In the genomic region with DNA sequence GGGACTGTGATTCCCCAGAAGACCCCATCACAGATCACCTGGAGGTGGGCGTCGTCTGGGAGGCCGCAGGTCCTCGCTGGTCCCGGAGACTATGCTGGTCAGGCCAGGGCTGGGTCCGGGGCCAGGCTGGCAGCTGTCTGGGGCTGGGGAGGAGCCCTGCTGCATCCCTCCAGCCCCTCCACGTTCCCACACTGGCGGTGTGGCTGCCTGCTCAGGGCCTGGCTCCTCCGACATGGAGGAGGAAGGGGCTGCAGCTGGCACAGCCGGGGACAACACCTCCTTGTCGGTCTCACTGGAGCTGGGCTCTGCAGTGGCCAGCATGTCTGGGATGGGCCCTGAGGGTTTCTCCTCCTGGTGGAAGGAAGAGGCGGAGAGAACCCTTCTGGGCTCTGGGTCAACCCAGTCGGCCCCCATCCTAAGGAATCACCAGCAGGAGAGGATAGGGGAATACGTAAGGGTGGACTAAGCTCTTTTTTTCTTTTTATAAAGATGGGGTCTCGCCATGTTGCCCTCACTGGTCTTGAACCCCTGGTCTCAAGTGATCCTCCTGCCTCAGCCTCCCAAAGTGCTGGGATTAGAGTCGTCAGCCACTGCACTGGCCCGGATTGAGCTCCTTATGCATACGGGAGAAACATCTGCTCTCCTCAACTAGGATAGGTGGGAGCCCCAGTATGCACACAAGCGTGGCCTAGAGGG, we compare ENCODE assay signal across 1 cellular context.
TF ChIP-seq lines count a peak whose summit lies in the region.

No MANE protein-coding gene starts in this region.

TF ChIP-seq in K562, 482 proteins besides CTCF, POLR2A, EP300 and RAD21 (continues in another document):
- TF ChIP-seq, protein P1, sequence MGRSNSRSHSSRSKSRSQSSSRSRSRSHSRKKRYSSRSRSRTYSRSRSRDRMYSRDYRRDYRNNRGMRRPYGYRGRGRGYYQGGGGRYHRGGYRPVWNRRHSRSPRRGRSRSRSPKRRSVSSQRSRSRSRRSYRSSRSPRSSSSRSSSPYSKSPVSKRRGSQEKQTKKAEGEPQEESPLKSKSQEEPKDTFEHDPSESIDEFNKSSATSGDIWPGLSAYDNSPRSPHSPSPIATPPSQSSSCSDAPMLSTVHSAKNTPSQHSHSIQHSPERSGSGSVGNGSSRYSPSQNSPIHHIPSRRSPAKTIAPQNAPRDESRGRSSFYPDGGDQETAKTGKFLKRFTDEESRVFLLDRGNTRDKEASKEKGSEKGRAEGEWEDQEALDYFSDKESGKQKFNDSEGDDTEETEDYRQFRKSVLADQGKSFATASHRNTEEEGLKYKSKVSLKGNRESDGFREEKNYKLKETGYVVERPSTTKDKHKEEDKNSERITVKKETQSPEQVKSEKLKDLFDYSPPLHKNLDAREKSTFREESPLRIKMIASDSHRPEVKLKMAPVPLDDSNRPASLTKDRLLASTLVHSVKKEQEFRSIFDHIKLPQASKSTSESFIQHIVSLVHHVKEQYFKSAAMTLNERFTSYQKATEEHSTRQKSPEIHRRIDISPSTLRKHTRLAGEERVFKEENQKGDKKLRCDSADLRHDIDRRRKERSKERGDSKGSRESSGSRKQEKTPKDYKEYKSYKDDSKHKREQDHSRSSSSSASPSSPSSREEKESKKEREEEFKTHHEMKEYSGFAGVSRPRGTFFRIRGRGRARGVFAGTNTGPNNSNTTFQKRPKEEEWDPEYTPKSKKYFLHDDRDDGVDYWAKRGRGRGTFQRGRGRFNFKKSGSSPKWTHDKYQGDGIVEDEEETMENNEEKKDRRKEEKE (IDR thresholded peaks at IDR 0.05; ENCODE audit: borderline replicate concordance in 1 of 2, control insufficient read depth in 1 of 2, low read depth in 2 of 2, low read length in 1 of 2), result no peak
- TF ChIP-seq ZBTB8A (IDR thresholded peaks at IDR 0.05; ENCODE audit: partially characterized antibody), result no peak
- TF ChIP-seq ZC3H4 (CRISPR knock-in tag; IDR thresholded peaks at IDR 0.05; ENCODE audit: borderline replicate concordance), result 0 out of 2 replicates have a peak, but pooled peaks have one; percentile 4
- 0 out of 2 replicates have a peak, but pooled peaks have one; percentile 14 for TF ChIP-seq TARDBP (IDR thresholded peaks at IDR 0.05)
- no peak for TF ChIP-seq ZFP1 (CRISPR knock-in tag; IDR thresholded peaks at IDR 0.05)
- TF ChIP-seq, protein P2, sequence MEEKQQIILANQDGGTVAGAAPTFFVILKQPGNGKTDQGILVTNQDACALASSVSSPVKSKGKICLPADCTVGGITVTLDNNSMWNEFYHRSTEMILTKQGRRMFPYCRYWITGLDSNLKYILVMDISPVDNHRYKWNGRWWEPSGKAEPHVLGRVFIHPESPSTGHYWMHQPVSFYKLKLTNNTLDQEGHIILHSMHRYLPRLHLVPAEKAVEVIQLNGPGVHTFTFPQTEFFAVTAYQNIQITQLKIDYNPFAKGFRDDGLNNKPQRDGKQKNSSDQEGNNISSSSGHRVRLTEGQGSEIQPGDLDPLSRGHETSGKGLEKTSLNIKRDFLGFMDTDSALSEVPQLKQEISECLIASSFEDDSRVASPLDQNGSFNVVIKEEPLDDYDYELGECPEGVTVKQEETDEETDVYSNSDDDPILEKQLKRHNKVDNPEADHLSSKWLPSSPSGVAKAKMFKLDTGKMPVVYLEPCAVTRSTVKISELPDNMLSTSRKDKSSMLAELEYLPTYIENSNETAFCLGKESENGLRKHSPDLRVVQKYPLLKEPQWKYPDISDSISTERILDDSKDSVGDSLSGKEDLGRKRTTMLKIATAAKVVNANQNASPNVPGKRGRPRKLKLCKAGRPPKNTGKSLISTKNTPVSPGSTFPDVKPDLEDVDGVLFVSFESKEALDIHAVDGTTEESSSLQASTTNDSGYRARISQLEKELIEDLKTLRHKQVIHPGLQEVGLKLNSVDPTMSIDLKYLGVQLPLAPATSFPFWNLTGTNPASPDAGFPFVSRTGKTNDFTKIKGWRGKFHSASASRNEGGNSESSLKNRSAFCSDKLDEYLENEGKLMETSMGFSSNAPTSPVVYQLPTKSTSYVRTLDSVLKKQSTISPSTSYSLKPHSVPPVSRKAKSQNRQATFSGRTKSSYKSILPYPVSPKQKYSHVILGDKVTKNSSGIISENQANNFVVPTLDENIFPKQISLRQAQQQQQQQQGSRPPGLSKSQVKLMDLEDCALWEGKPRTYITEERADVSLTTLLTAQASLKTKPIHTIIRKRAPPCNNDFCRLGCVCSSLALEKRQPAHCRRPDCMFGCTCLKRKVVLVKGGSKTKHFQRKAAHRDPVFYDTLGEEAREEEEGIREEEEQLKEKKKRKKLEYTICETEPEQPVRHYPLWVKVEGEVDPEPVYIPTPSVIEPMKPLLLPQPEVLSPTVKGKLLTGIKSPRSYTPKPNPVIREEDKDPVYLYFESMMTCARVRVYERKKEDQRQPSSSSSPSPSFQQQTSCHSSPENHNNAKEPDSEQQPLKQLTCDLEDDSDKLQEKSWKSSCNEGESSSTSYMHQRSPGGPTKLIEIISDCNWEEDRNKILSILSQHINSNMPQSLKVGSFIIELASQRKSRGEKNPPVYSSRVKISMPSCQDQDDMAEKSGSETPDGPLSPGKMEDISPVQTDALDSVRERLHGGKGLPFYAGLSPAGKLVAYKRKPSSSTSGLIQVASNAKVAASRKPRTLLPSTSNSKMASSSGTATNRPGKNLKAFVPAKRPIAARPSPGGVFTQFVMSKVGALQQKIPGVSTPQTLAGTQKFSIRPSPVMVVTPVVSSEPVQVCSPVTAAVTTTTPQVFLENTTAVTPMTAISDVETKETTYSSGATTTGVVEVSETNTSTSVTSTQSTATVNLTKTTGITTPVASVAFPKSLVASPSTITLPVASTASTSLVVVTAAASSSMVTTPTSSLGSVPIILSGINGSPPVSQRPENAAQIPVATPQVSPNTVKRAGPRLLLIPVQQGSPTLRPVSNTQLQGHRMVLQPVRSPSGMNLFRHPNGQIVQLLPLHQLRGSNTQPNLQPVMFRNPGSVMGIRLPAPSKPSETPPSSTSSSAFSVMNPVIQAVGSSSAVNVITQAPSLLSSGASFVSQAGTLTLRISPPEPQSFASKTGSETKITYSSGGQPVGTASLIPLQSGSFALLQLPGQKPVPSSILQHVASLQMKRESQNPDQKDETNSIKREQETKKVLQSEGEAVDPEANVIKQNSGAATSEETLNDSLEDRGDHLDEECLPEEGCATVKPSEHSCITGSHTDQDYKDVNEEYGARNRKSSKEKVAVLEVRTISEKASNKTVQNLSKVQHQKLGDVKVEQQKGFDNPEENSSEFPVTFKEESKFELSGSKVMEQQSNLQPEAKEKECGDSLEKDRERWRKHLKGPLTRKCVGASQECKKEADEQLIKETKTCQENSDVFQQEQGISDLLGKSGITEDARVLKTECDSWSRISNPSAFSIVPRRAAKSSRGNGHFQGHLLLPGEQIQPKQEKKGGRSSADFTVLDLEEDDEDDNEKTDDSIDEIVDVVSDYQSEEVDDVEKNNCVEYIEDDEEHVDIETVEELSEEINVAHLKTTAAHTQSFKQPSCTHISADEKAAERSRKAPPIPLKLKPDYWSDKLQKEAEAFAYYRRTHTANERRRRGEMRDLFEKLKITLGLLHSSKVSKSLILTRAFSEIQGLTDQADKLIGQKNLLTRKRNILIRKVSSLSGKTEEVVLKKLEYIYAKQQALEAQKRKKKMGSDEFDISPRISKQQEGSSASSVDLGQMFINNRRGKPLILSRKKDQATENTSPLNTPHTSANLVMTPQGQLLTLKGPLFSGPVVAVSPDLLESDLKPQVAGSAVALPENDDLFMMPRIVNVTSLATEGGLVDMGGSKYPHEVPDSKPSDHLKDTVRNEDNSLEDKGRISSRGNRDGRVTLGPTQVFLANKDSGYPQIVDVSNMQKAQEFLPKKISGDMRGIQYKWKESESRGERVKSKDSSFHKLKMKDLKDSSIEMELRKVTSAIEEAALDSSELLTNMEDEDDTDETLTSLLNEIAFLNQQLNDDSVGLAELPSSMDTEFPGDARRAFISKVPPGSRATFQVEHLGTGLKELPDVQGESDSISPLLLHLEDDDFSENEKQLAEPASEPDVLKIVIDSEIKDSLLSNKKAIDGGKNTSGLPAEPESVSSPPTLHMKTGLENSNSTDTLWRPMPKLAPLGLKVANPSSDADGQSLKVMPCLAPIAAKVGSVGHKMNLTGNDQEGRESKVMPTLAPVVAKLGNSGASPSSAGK (IDR thresholded peaks at IDR 0.05), result 0 out of 2 replicates have a peak, but pooled peaks have one; percentile 10
- TF ChIP-seq, protein P3, sequence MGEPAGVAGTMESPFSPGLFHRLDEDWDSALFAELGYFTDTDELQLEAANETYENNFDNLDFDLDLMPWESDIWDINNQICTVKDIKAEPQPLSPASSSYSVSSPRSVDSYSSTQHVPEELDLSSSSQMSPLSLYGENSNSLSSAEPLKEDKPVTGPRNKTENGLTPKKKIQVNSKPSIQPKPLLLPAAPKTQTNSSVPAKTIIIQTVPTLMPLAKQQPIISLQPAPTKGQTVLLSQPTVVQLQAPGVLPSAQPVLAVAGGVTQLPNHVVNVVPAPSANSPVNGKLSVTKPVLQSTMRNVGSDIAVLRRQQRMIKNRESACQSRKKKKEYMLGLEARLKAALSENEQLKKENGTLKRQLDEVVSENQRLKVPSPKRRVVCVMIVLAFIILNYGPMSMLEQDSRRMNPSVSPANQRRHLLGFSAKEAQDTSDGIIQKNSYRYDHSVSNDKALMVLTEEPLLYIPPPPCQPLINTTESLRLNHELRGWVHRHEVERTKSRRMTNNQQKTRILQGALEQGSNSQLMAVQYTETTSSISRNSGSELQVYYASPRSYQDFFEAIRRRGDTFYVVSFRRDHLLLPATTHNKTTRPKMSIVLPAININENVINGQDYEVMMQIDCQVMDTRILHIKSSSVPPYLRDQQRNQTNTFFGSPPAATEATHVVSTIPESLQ (CRISPR knock-in tag; IDR thresholded peaks at IDR 0.05), result 0 out of 2 replicates have a peak, but pooled peaks have one; percentile 33
- TF ChIP-seq, protein P4, sequence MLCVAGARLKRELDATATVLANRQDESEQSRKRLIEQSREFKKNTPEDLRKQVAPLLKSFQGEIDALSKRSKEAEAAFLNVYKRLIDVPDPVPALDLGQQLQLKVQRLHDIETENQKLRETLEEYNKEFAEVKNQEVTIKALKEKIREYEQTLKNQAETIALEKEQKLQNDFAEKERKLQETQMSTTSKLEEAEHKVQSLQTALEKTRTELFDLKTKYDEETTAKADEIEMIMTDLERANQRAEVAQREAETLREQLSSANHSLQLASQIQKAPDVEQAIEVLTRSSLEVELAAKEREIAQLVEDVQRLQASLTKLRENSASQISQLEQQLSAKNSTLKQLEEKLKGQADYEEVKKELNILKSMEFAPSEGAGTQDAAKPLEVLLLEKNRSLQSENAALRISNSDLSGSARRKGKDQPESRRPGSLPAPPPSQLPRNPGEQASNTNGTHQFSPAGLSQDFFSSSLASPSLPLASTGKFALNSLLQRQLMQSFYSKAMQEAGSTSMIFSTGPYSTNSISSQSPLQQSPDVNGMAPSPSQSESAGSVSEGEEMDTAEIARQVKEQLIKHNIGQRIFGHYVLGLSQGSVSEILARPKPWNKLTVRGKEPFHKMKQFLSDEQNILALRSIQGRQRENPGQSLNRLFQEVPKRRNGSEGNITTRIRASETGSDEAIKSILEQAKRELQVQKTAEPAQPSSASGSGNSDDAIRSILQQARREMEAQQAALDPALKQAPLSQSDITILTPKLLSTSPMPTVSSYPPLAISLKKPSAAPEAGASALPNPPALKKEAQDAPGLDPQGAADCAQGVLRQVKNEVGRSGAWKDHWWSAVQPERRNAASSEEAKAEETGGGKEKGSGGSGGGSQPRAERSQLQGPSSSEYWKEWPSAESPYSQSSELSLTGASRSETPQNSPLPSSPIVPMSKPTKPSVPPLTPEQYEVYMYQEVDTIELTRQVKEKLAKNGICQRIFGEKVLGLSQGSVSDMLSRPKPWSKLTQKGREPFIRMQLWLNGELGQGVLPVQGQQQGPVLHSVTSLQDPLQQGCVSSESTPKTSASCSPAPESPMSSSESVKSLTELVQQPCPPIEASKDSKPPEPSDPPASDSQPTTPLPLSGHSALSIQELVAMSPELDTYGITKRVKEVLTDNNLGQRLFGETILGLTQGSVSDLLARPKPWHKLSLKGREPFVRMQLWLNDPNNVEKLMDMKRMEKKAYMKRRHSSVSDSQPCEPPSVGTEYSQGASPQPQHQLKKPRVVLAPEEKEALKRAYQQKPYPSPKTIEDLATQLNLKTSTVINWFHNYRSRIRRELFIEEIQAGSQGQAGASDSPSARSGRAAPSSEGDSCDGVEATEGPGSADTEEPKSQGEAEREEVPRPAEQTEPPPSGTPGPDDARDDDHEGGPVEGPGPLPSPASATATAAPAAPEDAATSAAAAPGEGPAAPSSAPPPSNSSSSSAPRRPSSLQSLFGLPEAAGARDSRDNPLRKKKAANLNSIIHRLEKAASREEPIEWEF (CRISPR knock-in tag; IDR thresholded peaks at IDR 0.05), result no peak
- TF ChIP-seq, protein P5, sequence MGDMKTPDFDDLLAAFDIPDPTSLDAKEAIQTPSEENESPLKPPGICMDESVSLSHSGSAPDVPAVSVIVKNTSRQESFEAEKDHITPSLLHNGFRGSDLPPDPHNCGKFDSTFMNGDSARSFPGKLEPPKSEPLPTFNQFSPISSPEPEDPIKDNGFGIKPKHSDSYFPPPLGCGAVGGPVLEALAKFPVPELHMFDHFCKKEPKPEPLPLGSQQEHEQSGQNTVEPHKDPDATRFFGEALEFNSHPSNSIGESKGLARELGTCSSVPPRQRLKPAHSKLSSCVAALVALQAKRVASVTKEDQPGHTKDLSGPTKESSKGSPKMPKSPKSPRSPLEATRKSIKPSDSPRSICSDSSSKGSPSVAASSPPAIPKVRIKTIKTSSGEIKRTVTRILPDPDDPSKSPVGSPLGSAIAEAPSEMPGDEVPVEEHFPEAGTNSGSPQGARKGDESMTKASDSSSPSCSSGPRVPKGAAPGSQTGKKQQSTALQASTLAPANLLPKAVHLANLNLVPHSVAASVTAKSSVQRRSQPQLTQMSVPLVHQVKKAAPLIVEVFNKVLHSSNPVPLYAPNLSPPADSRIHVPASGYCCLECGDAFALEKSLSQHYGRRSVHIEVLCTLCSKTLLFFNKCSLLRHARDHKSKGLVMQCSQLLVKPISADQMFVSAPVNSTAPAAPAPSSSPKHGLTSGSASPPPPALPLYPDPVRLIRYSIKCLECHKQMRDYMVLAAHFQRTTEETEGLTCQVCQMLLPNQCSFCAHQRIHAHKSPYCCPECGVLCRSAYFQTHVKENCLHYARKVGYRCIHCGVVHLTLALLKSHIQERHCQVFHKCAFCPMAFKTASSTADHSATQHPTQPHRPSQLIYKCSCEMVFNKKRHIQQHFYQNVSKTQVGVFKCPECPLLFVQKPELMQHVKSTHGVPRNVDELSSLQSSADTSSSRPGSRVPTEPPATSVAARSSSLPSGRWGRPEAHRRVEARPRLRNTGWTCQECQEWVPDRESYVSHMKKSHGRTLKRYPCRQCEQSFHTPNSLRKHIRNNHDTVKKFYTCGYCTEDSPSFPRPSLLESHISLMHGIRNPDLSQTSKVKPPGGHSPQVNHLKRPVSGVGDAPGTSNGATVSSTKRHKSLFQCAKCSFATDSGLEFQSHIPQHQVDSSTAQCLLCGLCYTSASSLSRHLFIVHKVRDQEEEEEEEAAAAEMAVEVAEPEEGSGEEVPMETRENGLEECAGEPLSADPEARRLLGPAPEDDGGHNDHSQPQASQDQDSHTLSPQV (IDR thresholded peaks at IDR 0.05), result no peak
- TF ChIP-seq, protein P6, sequence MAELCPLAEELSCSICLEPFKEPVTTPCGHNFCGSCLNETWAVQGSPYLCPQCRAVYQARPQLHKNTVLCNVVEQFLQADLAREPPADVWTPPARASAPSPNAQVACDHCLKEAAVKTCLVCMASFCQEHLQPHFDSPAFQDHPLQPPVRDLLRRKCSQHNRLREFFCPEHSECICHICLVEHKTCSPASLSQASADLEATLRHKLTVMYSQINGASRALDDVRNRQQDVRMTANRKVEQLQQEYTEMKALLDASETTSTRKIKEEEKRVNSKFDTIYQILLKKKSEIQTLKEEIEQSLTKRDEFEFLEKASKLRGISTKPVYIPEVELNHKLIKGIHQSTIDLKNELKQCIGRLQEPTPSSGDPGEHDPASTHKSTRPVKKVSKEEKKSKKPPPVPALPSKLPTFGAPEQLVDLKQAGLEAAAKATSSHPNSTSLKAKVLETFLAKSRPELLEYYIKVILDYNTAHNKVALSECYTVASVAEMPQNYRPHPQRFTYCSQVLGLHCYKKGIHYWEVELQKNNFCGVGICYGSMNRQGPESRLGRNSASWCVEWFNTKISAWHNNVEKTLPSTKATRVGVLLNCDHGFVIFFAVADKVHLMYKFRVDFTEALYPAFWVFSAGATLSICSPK (IDR thresholded peaks at IDR 0.05; ENCODE audit: borderline replicate concordance), result no peak
- no peak for TF ChIP-seq SMARCA5 (IDR thresholded peaks at IDR 0.05)
- TF ChIP-seq POLR2B (IDR thresholded peaks at IDR 0.05; ENCODE audit: low read depth, partially characterized antibody), result peak; percentile 18
- TF ChIP-seq BRD4 (IDR thresholded peaks at IDR 0.05), result no peak
- TF ChIP-seq TEAD4 (IDR thresholded peaks at IDR 0.05; ENCODE audit: low read length), result no peak
- TF ChIP-seq TEAD4 (CRISPR knock-in tag; IDR thresholded peaks at IDR 0.05; ENCODE audit: borderline replicate concordance), result no peak
